Comparison of ENCODE assay signal across 8 cellular contexts in the genomic region with DNA sequence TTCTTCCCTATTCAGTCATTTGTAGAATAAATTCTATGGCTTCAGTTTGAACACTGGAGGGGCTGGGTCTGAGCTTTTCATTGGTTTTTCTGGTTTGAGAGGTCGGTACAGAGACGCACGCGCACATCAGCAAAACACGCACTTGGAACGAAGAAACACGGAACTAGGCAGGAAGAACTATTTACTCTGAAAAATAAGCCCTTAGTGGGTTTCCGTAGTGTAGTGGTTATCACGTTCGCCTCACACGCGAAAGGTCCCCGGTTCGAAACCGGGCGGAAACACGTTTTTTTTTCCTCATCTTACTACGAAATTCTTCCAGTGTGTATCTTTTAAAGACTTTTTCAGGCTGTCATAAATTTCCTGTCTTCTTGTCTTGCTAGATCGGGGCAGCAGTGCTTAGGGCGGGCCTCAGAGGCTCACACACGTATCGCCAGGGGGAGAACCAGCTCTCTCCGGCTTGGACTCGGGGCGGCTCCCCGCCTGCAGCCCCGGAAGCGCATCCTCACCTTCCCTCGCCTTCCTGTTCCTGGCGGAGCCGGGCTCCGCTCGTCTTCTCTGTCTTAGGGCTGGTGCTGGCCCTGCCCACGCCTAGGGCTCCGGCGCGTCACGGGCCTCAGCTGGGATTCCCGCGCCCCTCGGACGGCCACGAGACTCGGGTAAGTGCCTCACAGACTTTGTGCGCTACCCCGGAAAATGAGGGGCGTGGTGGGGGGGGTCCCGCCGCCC. TPM values are rescaled to one million over a fixed set of nuclear protein-coding genes. Genes with fewer than 3 reads are reported as not detected.
DNase-seq lines count a peak whose midpoint lies in the region; ATAC-seq, FAIRE-seq and TF ChIP-seq lines count a peak whose summit lies in the region.

HMGN4 (plus strand) TSS at position 521 of the 726 bp plus-strand sequence. CDS start 6,841 bp downstream, outside the sequence.

- intact Hi-C loops in HepG2 (cut with micrococcal nuclease; ENCODE audit: unreplicated experiment): loop anchor here (1.0 to 10.0 kb wide), 7 partner anchors 15 to 513 kb away; a partner anchor contains a TSS

- no peak for FAIRE-seq in HepG2 (lab: Jason Lieb, UNC)

- peak within 1 kb of the TSS; percentile 47 for H2AFZ ChIP-seq in HepG2 (ENCODE audit: low read length)

- H3K9me3 ChIP-seq in BLaER1: no peaks in the 10 kb centered on the region
- no peaks in the 10 kb centered on the region for H3K9me3 ChIP-seq in HepG2 (ENCODE audit: low read length)

- BruUV-seq in HepG2 (replicated peaks; lab: Mats Ljungman, UMichigan): no TSS peak

- H4K20me1 ChIP-seq in BLaER1 (0 out of 2 replicates have a peak, but pooled peaks cover 9% of the 10 kb centered on the region), HepG2 (ENCODE audit: insufficient read depth, low read length) (no peaks in the 10 kb centered on the region)

- H3K4me1 Mint-ChIP-seq in activated CD4-positive, alpha-beta T cell treated with anti-CD3 and anti-CD28 coated beads, Interleukin-2, amount 10 ng/mL, durations not matched to agents 7 days and 5 days: peaks cover 62% of the 10 kb centered on the region

- TF ChIP-seq EP300 in HepG2 (IDR thresholded peaks at IDR 0.05; ENCODE audit: low read depth in 2 of 2, low read length in 2 of 2): no peak
- TF ChIP-seq EP300 in HepG2 (CRISPR knock-in tag; IDR thresholded peaks at IDR 0.05; ENCODE audit: borderline replicate concordance): 0 out of 2 replicates have a peak, but pooled peaks have one; percentile 13

- H3K36me3 ChIP-seq in BLaER1 (peaks cover 20% of the 10 kb centered on the region), HepG2 (replicated peaks in 1 of 2; ENCODE audit: control insufficient read depth in 1 of 2, insufficient read depth in 2 of 2, low read length in 2 of 2) (peaks cover 0 to 7% of the 10 kb centered on the region in 2 experiments; a peak in 2 of 5 replicates)

- peaks cover 18% of the 10 kb centered on the region for H3K79me2 ChIP-seq in HepG2 (ENCODE audit: insufficient read depth, low read length)

- peak; percentile 54 to 83; a peak in 3 of 4 replicates for TF ChIP-seq POLR2A in HepG2 (IDR thresholded peaks at IDR 0.05; ENCODE audit: insufficient read depth in 1 of 2, low read depth in 2 of 2, low read length in 2 of 2)

- no peaks in the 10 kb centered on the region for H3K27me3 Mint-ChIP-seq in activated CD4-positive, alpha-beta T cell treated with anti-CD3 and anti-CD28 coated beads, Interleukin-2, amount 10 ng/mL, durations not matched to agents 7 days and 5 days

- in situ Hi-C loops in HepG2 (cut with HindIII; ENCODE audit: extremely low pct_ligation_motif_present, low pct_unique_long_range_greater_than_20kb): no loop called here

- ATAC-seq in GM19351 (IDR thresholded peaks at IDR 0.05; ENCODE audit: unreplicated experiment) (peak; percentile 51), HG03520 (IDR thresholded peaks at IDR 0.05; ENCODE audit: unreplicated experiment) (peak; percentile 43), HepG2 (peak; percentile 85)

- H3K36me3 Mint-ChIP-seq in activated CD4-positive, alpha-beta T cell treated with anti-CD3 and anti-CD28 coated beads, Interleukin-2, amount 10 ng/mL, durations not matched to agents 7 days and 5 days (ENCODE audit: low read depth): peaks cover 32% of the 10 kb centered on the region

- POLR2A ChIA-PET in activated CD4-positive, alpha-beta T cell treated with anti-CD3 and anti-CD28 coated beads, Interleukin-2, amount 10 ng/mL, durations not matched to agents 7 days and 5 days (lab: Charles Lee): interaction anchor here (0.5 to 1.9 kb wide), 6 partner anchors 64 to 948 kb away, joined by 3 to 6 read pairs (median 4); a partner anchor contains a TSS
- POLR2A ChIA-PET in HepG2 (lab: Yijun Ruan, JAX): interaction anchor here (0.9 to 4.0 kb wide), 17 partner anchors 12 to 414 kb away, joined by 3 to 68 read pairs (median 5); partner anchors contain the start of gene BTN2A2

- H3K4me3 ChIP-seq in BLaER1 (peak within 1 kb of the TSS; percentile 97), HepG2 (replicated peaks in 1 of 3; ENCODE audit: insufficient read depth in 1 of 3, low read depth in 2 of 3, low read length in 3 of 3) (peak within 1 kb of the TSS; percentile 83 to 89 (median 83))

- H3K4me3 Mint-ChIP-seq in activated CD4-positive, alpha-beta T cell treated with anti-CD3 and anti-CD28 coated beads, Interleukin-2, amount 10 ng/mL, durations not matched to agents 7 days and 5 days: peak within 1 kb of the TSS; percentile 85

- TF ChIP-seq RAD21 in HepG2 (CRISPR knock-in tag; IDR thresholded peaks at IDR 0.05): peak; percentile 32; the same call in 1 of the 2 replicates

- peak within 1 kb of the TSS; percentile 97 for H3K9ac ChIP-seq in BLaER1
- H3K9ac ChIP-seq in HepG2 (ENCODE audit: insufficient read depth, low read depth, low read length): peak within 1 kb of the TSS; percentile 79

- no peaks in the 10 kb centered on the region for H3K9me3 Mint-ChIP-seq in activated CD4-positive, alpha-beta T cell treated with anti-CD3 and anti-CD28 coated beads, Interleukin-2, amount 10 ng/mL, durations not matched to agents 7 days and 5 days

- peak; percentile 48 for TF ChIP-seq CTCF in HepG2 (CRISPR knock-in tag; IDR thresholded peaks at IDR 0.05)

- CTCF ChIA-PET in activated CD4-positive, alpha-beta T cell treated with anti-CD3 and anti-CD28 coated beads, Interleukin-2, amount 10 ng/mL, durations not matched to agents 7 days and 5 days (lab: Charles Lee): interaction anchor here (0.5 to 2.6 kb wide), 12 partner anchors 11 to 231 kb away, joined by 3 to 15 read pairs (median 4); no protein-coding TSS in a partner anchor
- CTCF ChIA-PET in HepG2 (lab: Yijun Ruan, JAX; ENCODE audit: low intra/inter-chr PET ratio, low total read pairs): no interaction called here

- peak within 1 kb of the TSS; percentile 92 for H3K27ac ChIP-seq in BLaER1
- H3K27ac ChIP-seq in HepG2 (ENCODE audit: extremely low read length, insufficient read depth, low read length): peak within 1 kb of the TSS; percentile 74

- DNase-seq in NCI-H748 (lab: John Stamatoyannopoulos, UW; ENCODE audit: unreplicated experiment) (peak; percentile 96), dedifferentiated amniotic fluid mesenchymal stem cell (ENCODE audit: extremely low spot score) (peak; percentile 89), HepG2 (ENCODE audit: low spot score) (peak; percentile 92)
- peak; percentile 86 for DNase-seq in activated CD4-positive, alpha-beta T cell treated with anti-CD3 and anti-CD28 coated beads, Interleukin-2, amount 10 ng/mL, durations not matched to agents 7 days and 5 days
- peak; percentile 76 for DNase-seq in stimulated activated CD4-positive, alpha-beta T cell treated with anti-CD3 and anti-CD28 coated beads, Interleukin-4, amount 100 ng/mL, for 1 hour

- H3K27me3 ChIP-seq in BLaER1 (no peaks in the 10 kb centered on the region), HepG2 (ENCODE audit: control insufficient read depth in 1 of 2, insufficient read depth in 2 of 2, low read length in 2 of 2) (no peaks in the 10 kb centered on the region)

- WGBS in HepG2 (ENCODE audit: low lambda C conversion rate): under 1% methylated on average over 45 of the region's 49 CpGs

- H3K4me1 ChIP-seq in BLaER1: peaks cover 63% of the 10 kb centered on the region
- peaks cover 39% of the 10 kb centered on the region for H3K4me1 ChIP-seq in HepG2 (ENCODE audit: insufficient read depth, low read length)

- H3K27ac Mint-ChIP-seq in activated CD4-positive, alpha-beta T cell treated with anti-CD3 and anti-CD28 coated beads, Interleukin-2, amount 10 ng/mL, durations not matched to agents 7 days and 5 days: peak within 1 kb of the TSS; percentile 99

- H3K4me2 ChIP-seq in BLaER1 (peak within 1 kb of the TSS; percentile 91), HepG2 (ENCODE audit: low read depth, low read length) (peak within 1 kb of the TSS; percentile 75)

TF ChIP-seq in HepG2, 621 proteins besides CTCF, POLR2A, EP300 and RAD21 (continues in another document):
- TF ChIP-seq DNMT1 (CRISPR knock-in tag; IDR thresholded peaks at IDR 0.05) (no peak), JDP2 (CRISPR knock-in tag; IDR thresholded peaks at IDR 0.05; ENCODE audit: borderline replicate concordance) (no peak), HDAC6 (IDR thresholded peaks at IDR 0.05; ENCODE audit: low read depth, low read length) (no peak), ESRRA (CRISPR knock-in tag; IDR thresholded peaks at IDR 0.05; ENCODE audit: low read depth) (no peak; the same call in 1 of the 2 replicates)
- TF ChIP-seq, protein P1, sequence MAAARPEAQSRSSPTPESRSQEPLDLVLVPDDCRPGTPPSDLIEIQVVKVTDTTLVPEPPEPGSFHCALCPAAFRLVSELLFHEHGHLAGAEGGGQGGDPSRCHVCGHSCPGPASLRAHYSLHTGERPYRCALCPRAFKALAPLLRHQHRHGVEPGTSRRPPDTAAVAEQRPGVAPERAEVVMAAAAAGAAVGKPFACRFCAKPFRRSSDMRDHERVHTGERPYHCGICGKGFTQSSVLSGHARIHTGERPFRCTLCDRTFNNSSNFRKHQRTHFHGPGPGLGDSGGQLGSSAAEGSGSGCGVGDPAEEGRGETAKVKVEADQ (CRISPR knock-in tag; IDR thresholded peaks at IDR 0.05; ENCODE audit: borderline replicate concordance): no peak

RNA-seq across cellular contexts. Expression of gene HMGN4, which starts in this region (rescaled TPM):
- total RNA-seq in activated CD4-positive, alpha-beta T cell treated with anti-CD3 and anti-CD28 coated beads, Interleukin-2, amount 10 ng/mL, durations not matched to agents 7 days and 5 days: 10 to 100 TPM; 85.7 to 93.0 TPM
- total RNA-seq in HepG2 (2016; rRNA removed; fragmentation: Illumina TruSeq; extraction: Trizol): 52.1 and 79.1 TPM in 2 replicates
- total RNA-seq in HepG2 (2016; cell fraction: cytosol; rRNA removed; fragmentation: Illumina TruSeq; extraction: Trizol; ENCODE audit: low read depth): 14.1 and 14.2 TPM in 2 replicates
- total RNA-seq in HepG2 (2016; cell fraction: insoluble cytoplasmic fraction; rRNA removed; fragmentation: Illumina TruSeq; extraction: Trizol): 57.3 and 82.0 TPM in 2 replicates
- 39.7 and 45.8 TPM in 2 replicates for total RNA-seq in HepG2 (2016; cell fraction: membrane; rRNA removed; fragmentation: Illumina TruSeq; extraction: Trizol)
- total RNA-seq in HepG2 (2016; cell fraction: nucleus; rRNA removed; fragmentation: Illumina TruSeq; extraction: Trizol): 25.0 and 25.1 TPM in 2 replicates
- 35.2 and 39.9 TPM in 2 replicates for polyA plus RNA-seq in HepG2 (2011; rRNA removed)
- 30.0 and 36.6 TPM in 2 replicates for polyA plus RNA-seq in HepG2 (2011; cell fraction: cytosol; rRNA removed)
- 17.1 and 20.4 TPM in 2 replicates for polyA plus RNA-seq in HepG2 (2011; cell fraction: nucleus; rRNA removed)
- polyA plus RNA-seq in HepG2 (2012): 43.4 and 46.6 TPM in 2 replicates
- polyA plus RNA-seq in HepG2 (2016; cell fraction: cytosol; fragmentation: Illumina TruSeq; extraction: Trizol; ENCODE audit: low read depth): 7.3 and 12.1 TPM in 2 replicates
- 70.8 and 81.5 TPM in 2 replicates for polyA plus RNA-seq in HepG2 (2016; cell fraction: insoluble cytoplasmic fraction; fragmentation: Illumina TruSeq; extraction: Trizol; ENCODE audit: low read depth)
- 23.8 and 31.2 TPM in 2 replicates for polyA plus RNA-seq in HepG2 (2016; cell fraction: membrane; fragmentation: Illumina TruSeq; extraction: Trizol; ENCODE audit: low read depth)
- 36.5 and 38.4 TPM in 2 replicates for polyA plus RNA-seq in HepG2 (2016; cell fraction: nucleus; fragmentation: Illumina TruSeq; extraction: Trizol; ENCODE audit: insufficient read depth, low read depth)
- 13.7 and 15.1 TPM in 2 replicates for polyA minus RNA-seq in HepG2 (2011; rRNA and poly(A)+ RNA removed; ENCODE audit: low replicate concordance)
- 19.8 and 21.2 TPM in 2 replicates for polyA minus RNA-seq in HepG2 (2011; cell fraction: cytosol; rRNA and poly(A)+ RNA removed)
- 6.7 and 13.2 TPM in 2 replicates for polyA minus RNA-seq in HepG2 (2011; cell fraction: nucleus; rRNA and poly(A)+ RNA removed)

Comparison
In these comparisons a context has a peak if more than half of its experiments do, and no peak if none do; other contexts are left out.
1. Peak in every context shown above with its lines: DNase-seq, ATAC-seq, H3K4me3 ChIP-seq and H3K27ac ChIP-seq.